In genomic region chr2:67797801-67798535, GRCh38 we compare ENCODE assay signal across 11 cellular contexts.
A peak's percentile ranks its signal among the peaks of the same experiment; 100 is the strongest.
DNase-seq lines count a peak whose midpoint lies in the region; ATAC-seq and TF ChIP-seq lines count a peak whose summit lies in the region.
"Had no signal": no experiment of that assay in that cellular context is flagged by ENCODE, and none has a peak within 500 bp of the region (broad histone marks: within the 10 kb centered on the region; RNA-seq: fewer than 3 reads in every experiment).

No MANE protein-coding gene starts in this region.

- ATAC-seq in lower lobe of right lung (peak; percentile 60 to 71), HG02981 (IDR thresholded peaks at IDR 0.05; ENCODE audit: unreplicated experiment) (no peak)
- ATAC-seq: mucosa of descending colon had no signal

- peak overlapping the region; percentile 28 for H3K27ac ChIP-seq in lower lobe of right lung
- no peak overlapping the region for H3K27ac ChIP-seq in WERI-Rb-1

- TF ChIP-seq CTCF in astrocyte of the spinal cord (IDR thresholded peaks at IDR 0.05; ENCODE audit: low read depth, low read length) (no peak), lower lobe of right lung (IDR thresholded peaks at IDR 0.05) (no peak), WERI-Rb-1 (IDR thresholded peaks at IDR 0.05; ENCODE audit: low read depth, low read length) (no peak)

- intact Hi-C loops in lower lobe of right lung (cut with DNase I), result no loop called here

- H3K4me3 ChIP-seq in astrocyte of the spinal cord (ENCODE audit: low read depth, low read length) (no peak overlapping the region), lower lobe of right lung (no peak overlapping the region), WERI-Rb-1 (ENCODE audit: low read depth, low read length) (no peak overlapping the region)
- H3K4me3 ChIP-seq: mucosa of descending colon had no signal

- H3K9me3 ChIP-seq in lower lobe of right lung (no peaks in the 10 kb centered on the region), WERI-Rb-1 (ENCODE audit: severe bottlenecking) (no peaks in the 10 kb centered on the region)
- H3K9me3 ChIP-seq: mucosa of descending colon had no signal

- DNase-seq in COR-L47 (lab: John Stamatoyannopoulos, UW) (peak; percentile 78), NCI-H1436 (lab: John Stamatoyannopoulos, UW) (peak; percentile 57), astrocyte of the spinal cord (ENCODE audit: low read depth, low spot score) (peak; percentile 59), lower lobe of right lung (no peak), NOMO-1 treated with dmso at 0.1 percent for 144 hours (lab: John Stamatoyannopoulos, UW; ENCODE audit: unreplicated experiment) (no peak), SIG-M5 (lab: John Stamatoyannopoulos, UW) (no peak), WERI-Rb-1 (no peak)
- DNase-seq: mucosa of descending colon; NCI-H1930; stimulated activated naive CD4-positive, alpha-beta T cell had no signal

- H3K36me3 ChIP-seq in lower lobe of right lung (no peaks in the 10 kb centered on the region), WERI-Rb-1 (no peaks in the 10 kb centered on the region)

- in situ Hi-C loops in astrocyte of the spinal cord (cut with HindIII; ENCODE audit: low sequenced_read_pairs), result no loop called here

- peaks cover 8% of the 10 kb centered on the region for H3K4me1 ChIP-seq in lower lobe of right lung

- H3K27me3 ChIP-seq in lower lobe of right lung (ENCODE audit: low read depth) (no peaks in the 10 kb centered on the region), WERI-Rb-1 (ENCODE audit: insufficient read depth, low read depth, severe bottlenecking) (peaks cover 94% of the 10 kb centered on the region)

Comparison
In these comparisons a context has a peak if more than half of its experiments do, and no peak if none do; other contexts are left out.
1. DNase-seq: peak in COR-L47 (single experiment), NCI-H1436 (single experiment) and astrocyte of the spinal cord (single experiment); none in lower lobe of right lung (single experiment), NOMO-1 treated with dmso at 0.1 percent for 144 hours (single experiment), SIG-M5 (single experiment) and WERI-Rb-1 (single experiment).